ENCODE assay signal across 19 cellular contexts in the genomic region with DNA sequence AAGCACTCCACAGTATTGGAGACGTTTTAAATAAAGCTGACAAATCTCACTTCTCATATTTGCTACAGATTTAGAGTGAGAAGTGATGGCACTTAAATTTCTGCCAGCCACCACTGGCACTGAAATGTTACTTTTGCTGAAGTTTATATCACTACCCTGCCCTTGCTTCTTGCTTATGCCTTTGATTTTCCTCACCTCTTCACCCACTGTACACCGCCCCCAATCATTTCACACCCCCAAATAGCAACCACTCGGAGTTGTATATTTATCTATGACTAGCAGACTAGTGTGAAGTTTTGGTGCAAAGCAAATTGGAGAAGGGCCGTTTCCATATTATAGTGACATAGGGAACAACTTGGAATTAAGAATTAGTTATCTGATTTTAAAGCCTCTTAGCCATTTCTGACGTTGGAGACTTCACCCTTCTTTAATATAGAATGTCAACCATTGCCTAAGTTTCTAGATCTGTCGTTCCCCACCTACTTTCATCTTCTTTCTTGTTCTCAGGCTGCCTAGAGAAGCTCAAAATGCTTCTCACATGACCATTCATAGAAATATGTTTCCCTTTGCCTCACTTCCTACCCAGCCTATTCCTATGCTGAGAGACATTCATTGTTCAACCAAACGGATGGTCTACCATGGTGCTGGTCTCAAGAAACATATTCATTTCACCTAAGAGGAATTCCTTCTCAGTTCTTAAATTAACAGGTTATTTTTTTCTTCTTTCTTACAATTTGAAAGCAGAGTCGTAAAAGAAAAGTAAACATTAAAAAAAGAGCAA. TPM values are rescaled to one million over a fixed set of nuclear protein-coding genes. Genes with fewer than 3 reads are reported as not detected.
"Had no signal": no experiment of that assay in that cellular context is flagged by ENCODE, and none has a peak within 500 bp of the region (broad histone marks: within the 10 kb centered on the region; RNA-seq: fewer than 3 reads in every experiment).

No MANE protein-coding gene starts in this region.

- H3K4me1 Mint-ChIP-seq: activated naive CD4-positive, alpha-beta T cell treated with anti-CD3 and anti-CD28 coated beads, Interleukin-2, amount 10 ng/mL, durations not matched to agents 7 days and 5 days; naive thymus-derived CD4-positive, alpha-beta T cell; T-helper 17 cell had no signal

- ATAC-seq: gastroesophageal sphincter; naive thymus-derived CD4-positive, alpha-beta T cell; stimulated activated naive CD8-positive, alpha-beta T cell treated with anti-CD3 and anti-CD28 coated beads, Interleukin-15, Interleukin-2, amounts not matched to agents 100 U/mL and 50 U/mL, for 24 hours; T-helper 17 cell had no signal

- H3K4me1 ChIP-seq: gastroesophageal sphincter, tibial nerve had no signal

- H3K4me3 ChIP-seq: gastroesophageal sphincter, tibial nerve had no signal

- H3K9me3 Mint-ChIP-seq: activated CD4-positive, alpha-beta memory T cell treated with anti-CD3 and anti-CD28 coated beads for 36 hours; activated naive CD4-positive, alpha-beta T cell treated with anti-CD3 and anti-CD28 coated beads, Interleukin-2, amount 10 ng/mL, durations not matched to agents 7 days and 5 days; endodermal cell had no signal

- H3K27ac ChIP-seq: gastroesophageal sphincter, tibial nerve had no signal

- H3K9me3 ChIP-seq: gastroesophageal sphincter, tibial nerve had no signal

- H3K27me3 Mint-ChIP-seq: activated CD4-positive, alpha-beta memory T cell treated with anti-CD3 and anti-CD28 coated beads for 36 hours; T-helper 17 cell had no signal

- H3K27ac Mint-ChIP-seq: activated CD4-positive, alpha-beta memory T cell treated with anti-CD3 and anti-CD28 coated beads for 36 hours; activated naive CD4-positive, alpha-beta T cell treated with anti-CD3 and anti-CD28 coated beads, Interleukin-2, amount 10 ng/mL, durations not matched to agents 7 days and 5 days; endodermal cell; naive thymus-derived CD4-positive, alpha-beta T cell; T-helper 17 cell had no signal

- DNase-seq: activated CD4-positive, alpha-beta memory T cell treated with anti-CD3 and anti-CD28 coated beads for 36 hours; activated CD4-positive, alpha-beta T cell treated with anti-CD3 and anti-CD28 coated beads for 4 hours; activated CD4-positive, CD25-positive, alpha-beta regulatory T cell; activated effector memory CD4-positive, alpha-beta T cell treated with anti-CD3 and anti-CD28 coated beads, Interleukin-2, amount 50 U/mL, for 16 hours; activated naive CD4-positive, alpha-beta T cell treated with anti-CD3 and anti-CD28 coated beads, Interleukin-2, amount 10 ng/mL, durations not matched to agents 7 days and 5 days; activated T-cell treated with anti-CD3 and anti-CD28 coated beads for 4 hours; cortex of kidney; endodermal cell; head of caudate nucleus; mesendoderm; naive thymus-derived CD4-positive, alpha-beta T cell; retina; stimulated activated CD4-positive, alpha-beta T cell treated with anti-CD3 and anti-CD28 coated beads, Interleukin-4, amount 100 ng/mL, for 4 hours; stimulated activated naive CD8-positive, alpha-beta T cell treated with anti-CD3 and anti-CD28 coated beads, Interleukin-15, Interleukin-2, amounts not matched to agents 100 U/mL and 50 U/mL, for 24 hours; substantia nigra; T-helper 17 cell had no signal

- H3K27me3 ChIP-seq: gastroesophageal sphincter, tibial nerve had no signal

- H3K4me3 Mint-ChIP-seq: activated CD4-positive, alpha-beta memory T cell treated with anti-CD3 and anti-CD28 coated beads for 36 hours; activated naive CD4-positive, alpha-beta T cell treated with anti-CD3 and anti-CD28 coated beads, Interleukin-2, amount 10 ng/mL, durations not matched to agents 7 days and 5 days; endodermal cell; naive thymus-derived CD4-positive, alpha-beta T cell; neural crest cell; T-helper 17 cell had no signal

- H3K36me3 ChIP-seq: gastroesophageal sphincter, tibial nerve had no signal

RNA-seq across cellular contexts. Expression of gene SLC7A11, which starts 20.1 kb away (rescaled TPM):
- polyA plus RNA-seq: naive thymus-derived CD4-positive, alpha-beta T cell had no signal
